13 cellular contexts compared by ENCODE assay signal in genomic region chr16:14306485-14307058, GRCh38.
A peak's percentile ranks its signal among the peaks of the same experiment; 100 is the strongest.
DNase-seq lines count a peak whose midpoint lies in the region; ATAC-seq, FAIRE-seq and TF ChIP-seq lines count a peak whose summit lies in the region.
"Had no signal": no experiment of that assay in that cellular context is flagged by ENCODE, and none has a peak within 500 bp of the region (broad histone marks: within the 10 kb centered on the region; RNA-seq: fewer than 3 reads in every experiment).

No MANE protein-coding gene starts in this region.

- H3K4me3 Mint-ChIP-seq in T-helper 17 cell, result no peak overlapping the region
- H3K4me3 Mint-ChIP-seq: immature natural killer cell had no signal

- H3K27me3 Mint-ChIP-seq in T-helper 17 cell, result peaks cover 5% of the 10 kb centered on the region

- no peaks in the 10 kb centered on the region for H4K20me1 ChIP-seq in HCT116 (ENCODE audit: insufficient read depth)
- H4K20me1 ChIP-seq in SU-DHL-6 (ENCODE audit: low read depth, low read length), result no peaks in the 10 kb centered on the region
- H4K20me1 ChIP-seq in keratinocyte (ENCODE audit: control insufficient read depth, extremely low read depth, insufficient read depth, low read length), result no peaks in the 10 kb centered on the region

- CTCF ChIA-PET in HCT116 (lab: Charles Lee), result interaction anchor here (0.6 to 1.4 kb wide), 2 partner anchors 67 to 383 kb away, joined by 3 to 5 read pairs; no protein-coding TSS in a partner anchor

- H3K36me3 ChIP-seq in HCT116 (ENCODE audit: control insufficient read depth in 1 of 2, insufficient read depth in 2 of 2, low read length in 2 of 2) (no peaks in the 10 kb centered on the region), SU-DHL-6 (ENCODE audit: low read length) (no peaks in the 10 kb centered on the region), keratinocyte (ENCODE audit: control insufficient read depth in 2 of 2, extremely low read depth in 1 of 2, insufficient read depth in 2 of 2, low read length in 2 of 2) (peaks cover 5 to 10% of the 10 kb centered on the region in 2 experiments), stomach smooth muscle (ENCODE audit: control insufficient read depth in 2 of 2, insufficient read depth in 2 of 2, low read length in 2 of 2) (no peaks in the 10 kb centered on the region)

- no peaks in the 10 kb centered on the region for H3K9me3 ChIP-seq in HCT116 (ENCODE audit: control insufficient read depth in 1 of 2, insufficient read depth in 1 of 2, low read depth in 1 of 2, low read length in 2 of 2)
- H3K9me3 ChIP-seq in SU-DHL-6 (ENCODE audit: insufficient read depth, low read length), result no peaks in the 10 kb centered on the region
- no peaks in the 10 kb centered on the region for H3K9me3 ChIP-seq in keratinocyte (ENCODE audit: control insufficient read depth, low read depth, low read length)
- H3K9me3 ChIP-seq in stomach smooth muscle (ENCODE audit: control insufficient read depth in 2 of 2, low read length in 2 of 2), result no peaks in the 10 kb centered on the region
- no peaks in the 10 kb centered on the region for H3K9me3 ChIP-seq in T-helper 17 cell (ENCODE audit: control insufficient read depth, low read length, poor library complexity, severe bottlenecking)
- H3K9me3 ChIP-seq: Caco-2, SJSA1 had no signal

- peaks cover 62% of the 10 kb centered on the region for H3F3A ChIP-seq in SU-DHL-6 (ENCODE audit: insufficient read depth)

- H3K27me3 ChIP-seq in HCT116 (ENCODE audit: insufficient read depth, low read length), result no peaks in the 10 kb centered on the region
- H3K27me3 ChIP-seq in SU-DHL-6 (ENCODE audit: low read length), result no peaks in the 10 kb centered on the region
- H3K27me3 ChIP-seq in keratinocyte (ENCODE audit: control insufficient read depth, extremely low read depth, insufficient read depth, low read length), result no peaks in the 10 kb centered on the region
- no peaks in the 10 kb centered on the region for H3K27me3 ChIP-seq in stomach smooth muscle (ENCODE audit: control insufficient read depth in 1 of 2, insufficient read depth in 2 of 2, low read length in 2 of 2)
- H3K27me3 ChIP-seq: SJSA1 had no signal

- dilution Hi-C loops in keratinocyte (cut with MboI; ENCODE audit: extremely low pct_ligation_motif_present, low sequenced_read_pairs), result no loop called here

- DNase-seq in HCT116 (ENCODE audit: low read depth, low spot score), result no peak
- DNase-seq in keratinocyte (ENCODE audit: low read depth, low spot score), result no peak
- no peak for DNase-seq in kidney tubule cell (ENCODE audit: low spot score)
- DNase-seq in activated CD4-positive, CD25-positive, alpha-beta regulatory T cell treated with anti-CD3 and anti-CD28 coated beads, Interleukin-2, amount 50 U/mL, for 72 hours, result no peak
- no peak for DNase-seq in T-helper 17 cell
- DNase-seq: activated T-cell treated with anti-CD3 and anti-CD28 coated beads, Interleukin-2, amount 50 U/mL, for 48 hours; Caco-2; immature natural killer cell; NCI-H69 had no signal

- H3K9ac ChIP-seq in HCT116 (ENCODE audit: low read length) (peak overlapping the region; percentile 64), SU-DHL-6 (ENCODE audit: low read length) (peak overlapping the region; percentile 97), keratinocyte (ENCODE audit: control insufficient read depth, extremely low read depth, insufficient read depth, low read length) (peak overlapping the region; percentile 84), stomach smooth muscle (ENCODE audit: low read length in 2 of 2) (peak overlapping the region; percentile 7 to 51)

- H3K79me2 ChIP-seq in HCT116 (ENCODE audit: insufficient read depth, low read length) (peaks cover 93% of the 10 kb centered on the region), SU-DHL-6 (ENCODE audit: insufficient read depth, low read length) (peaks cover 94% of the 10 kb centered on the region), keratinocyte (ENCODE audit: control insufficient read depth, insufficient read depth, low read length) (peaks cover 85% of the 10 kb centered on the region)

- H3K27ac ChIP-seq in HCT116 (ENCODE audit: low read depth, low read length), result peak overlapping the region; percentile 74
- H3K27ac ChIP-seq in SU-DHL-6 (ENCODE audit: low read depth, low read length), result peak overlapping the region; percentile 95
- peak overlapping the region; percentile 89 for H3K27ac ChIP-seq in keratinocyte (ENCODE audit: control insufficient read depth, insufficient read depth, low read length)
- peak overlapping the region; percentile 67 for H3K27ac ChIP-seq in stomach smooth muscle (ENCODE audit: low read length)
- H3K27ac ChIP-seq: SJSA1 had no signal

- H3K9me2 ChIP-seq in HCT116 (ENCODE audit: insufficient read depth) (no peaks in the 10 kb centered on the region), SU-DHL-6 (replicated peaks; ENCODE audit: insufficient read depth, low read length) (no peaks in the 10 kb centered on the region)

- H2AFZ ChIP-seq in HCT116 (ENCODE audit: low read depth, low read length, poor library complexity, severe bottlenecking), result no peak overlapping the region
- no peak overlapping the region for H2AFZ ChIP-seq in SU-DHL-6 (ENCODE audit: low read depth, low read length, severe bottlenecking)
- no peak overlapping the region for H2AFZ ChIP-seq in keratinocyte (ENCODE audit: control insufficient read depth, low read length)

- intact Hi-C loops in HCT116 (cut with micrococcal nuclease), result no loop called here

- H3K27ac Mint-ChIP-seq in T-helper 17 cell, result no peak overlapping the region
- H3K27ac Mint-ChIP-seq: immature natural killer cell had no signal

- no peaks in the 10 kb centered on the region for H3K9me1 ChIP-seq in keratinocyte (ENCODE audit: control insufficient read depth, extremely low read depth, insufficient read depth, low read length)

- FAIRE-seq in keratinocyte (lab: Jason Lieb, UNC), result no peak

- TF ChIP-seq POLR2A in HCT116 (IDR thresholded peaks at IDR 0.05; ENCODE audit: borderline replicate concordance, extremely low read depth, insufficient read depth, insufficient read length), result no peak

- H3K4me2 ChIP-seq in HCT116 (ENCODE audit: low read length) (peak overlapping the region; percentile 77), SU-DHL-6 (ENCODE audit: low read depth, low read length, poor library complexity, severe bottlenecking) (peak overlapping the region; percentile 91), keratinocyte (ENCODE audit: control insufficient read depth, extremely low read depth, insufficient read depth, low read depth, low read length) (peak overlapping the region; percentile 78)

- POLR2A ChIA-PET in HCT116 (lab: Charles Lee), result interaction anchor here (0.5 kb wide), 1 partner anchor 1464 kb away, joined by 8 read pairs; no protein-coding TSS in a partner anchor

- no TSS peak for BruUV-seq in HCT116 (replicated peaks; lab: Mats Ljungman, UMichigan)

- H3K36me3 Mint-ChIP-seq in T-helper 17 cell (ENCODE audit: low read depth), result no peaks in the 10 kb centered on the region
- H3K36me3 Mint-ChIP-seq: immature natural killer cell had no signal

- H3K4me3 ChIP-seq in HCT116 (replicated peaks in 1 of 2; ENCODE audit: low read depth in 1 of 2, low read length in 2 of 2), result peak overlapping the region in 1 of 2 experiments; percentile 48; a peak in 1 of 4 replicates
- peak overlapping the region; percentile 86 for H3K4me3 ChIP-seq in SU-DHL-6 (ENCODE audit: insufficient read depth, low read length, poor library complexity, severe bottlenecking)
- peak overlapping the region; percentile 18 to 86 (median 52) for H3K4me3 ChIP-seq in keratinocyte (ENCODE audit: control insufficient read depth in 2 of 3, extremely low read depth in 1 of 3, insufficient read depth in 2 of 3, low read depth in 1 of 3, low read length in 3 of 3)
- peak overlapping the region in 1 of 2 donors; percentile 57 for H3K4me3 ChIP-seq in stomach smooth muscle (ENCODE audit: low read length in 2 of 2)
- H3K4me3 ChIP-seq: SJSA1 had no signal

- no peak for TF ChIP-seq RAD21 in HCT116 (IDR thresholded peaks at IDR 0.05; ENCODE audit: low read depth)

- H3K4me1 ChIP-seq in HCT116 (ENCODE audit: control insufficient read depth in 1 of 2, insufficient read depth in 2 of 2, low read length in 2 of 2), result peaks cover 55 to 82% of the 10 kb centered on the region in 2 experiments
- peaks cover 64% of the 10 kb centered on the region for H3K4me1 ChIP-seq in keratinocyte (ENCODE audit: control insufficient read depth, extremely low read depth, insufficient read depth, low read length)
- peaks cover 56% of the 10 kb centered on the region for H3K4me1 ChIP-seq in stomach smooth muscle (ENCODE audit: control insufficient read depth, insufficient read depth, low read length)

- H3K4me1 Mint-ChIP-seq in T-helper 17 cell, result peaks cover 10% of the 10 kb centered on the region

- ATAC-seq in HCT116 (no peak), HG02798 (IDR thresholded peaks at IDR 0.05; ENCODE audit: poor library complexity, unreplicated experiment) (no peak), T-helper 17 cell (no peak)

- RAD21 ChIA-PET in HCT116 (lab: Charles Lee; ENCODE audit: low non-redundant PET in 1 of 2, low total read pairs in 2 of 2, uncharacterized antibody in 2 of 2, unreplicated experiment in 2 of 2), result no interaction called here

- TF ChIP-seq CTCF in HCT116 (IDR thresholded peaks at IDR 0.05 in 2 of 3, conservative IDR thresholded peaks at IDR 0.05 in 1 of 3; ENCODE audit: borderline replicate concordance in 1 of 3, insufficient read depth in 1 of 3, low read depth in 2 of 3, low read length in 2 of 3) (no peak), SU-DHL-6 (IDR thresholded peaks at IDR 0.05; ENCODE audit: insufficient read depth, low read length, poor library complexity, severe bottlenecking) (no peak), keratinocyte (optimal IDR thresholded peaks at IDR 0.05 in 1 of 3, IDR thresholded peaks at IDR 0.05 in 1 of 3, conservative IDR thresholded peaks at IDR 0.05 in 1 of 3; ENCODE audit: extremely low read depth in 1 of 3, insufficient read depth in 2 of 3, low read length in 3 of 3) (no peak)

TF ChIP-seq in HCT116, 20 proteins besides CTCF, POLR2A, EP300 and RAD21 (continues in another document):
- TF ChIP-seq ZFX (IDR thresholded peaks at IDR 0.05) (no peak), CEBPB (IDR thresholded peaks at IDR 0.05; ENCODE audit: low read depth) (no peak), CBX3 (IDR thresholded peaks at IDR 0.05; ENCODE audit: low read depth) (no peak), EZH2 (IDR thresholded peaks at IDR 0.05) (no peak), ELF1 (IDR thresholded peaks at IDR 0.05; ENCODE audit: borderline replicate concordance, low read depth) (no peak)

Comparison
In these comparisons a context has a peak if more than half of its experiments do, and no peak if none do; other contexts are left out.
1. H3K9ac ChIP-seq: peak in every context shown above with its lines; median percentile 97 in SU-DHL-6; 84 in keratinocyte; 64 in HCT116; 29 in stomach smooth muscle.